Comparison of ENCODE assay signal across 8 cellular contexts in the genomic region with DNA sequence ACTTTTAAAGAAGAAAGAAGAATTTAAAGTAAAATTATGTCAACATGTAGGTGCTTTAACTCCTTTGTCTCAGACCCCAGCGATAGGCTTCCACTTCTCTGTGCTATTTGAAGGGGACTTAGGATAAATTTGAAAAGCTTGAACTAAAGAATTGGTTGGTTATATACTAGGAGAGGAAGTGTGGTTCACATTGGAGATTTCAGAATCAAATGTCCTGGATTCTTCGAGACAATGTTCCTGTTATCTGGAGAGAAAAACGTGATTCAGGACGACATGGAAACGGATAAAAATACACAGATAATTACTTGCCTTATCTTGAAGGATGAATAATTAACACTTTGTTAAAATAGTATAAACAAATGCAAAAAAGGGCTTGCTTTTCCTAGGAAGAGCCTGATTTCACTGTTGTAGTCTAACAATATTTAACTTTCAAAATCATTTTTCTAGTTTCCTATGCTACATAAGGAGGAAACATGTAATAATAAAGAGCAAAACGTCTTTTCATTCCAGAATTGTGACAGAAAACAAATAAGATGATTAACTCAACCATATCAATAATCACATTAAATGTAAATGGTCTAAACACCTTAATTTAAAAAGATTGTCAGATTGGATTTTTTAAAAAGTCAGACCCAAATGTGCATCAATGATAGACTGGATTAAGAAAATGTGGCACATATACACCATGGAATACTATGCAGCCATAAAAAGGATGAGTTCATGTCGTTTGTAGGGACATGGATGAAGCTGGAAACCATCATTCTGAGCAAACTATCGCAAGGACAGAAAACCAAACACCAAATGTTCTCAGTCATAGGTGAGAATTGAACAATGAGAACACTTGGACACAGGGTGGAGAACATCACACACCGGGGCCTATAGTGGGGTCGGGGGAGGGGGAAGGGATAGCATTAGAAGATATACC. TPM values are rescaled to one million over a fixed set of nuclear protein-coding genes. Genes with fewer than 3 reads are reported as not detected.
DNase-seq lines count a peak whose midpoint lies in the region; ATAC-seq, FAIRE-seq and TF ChIP-seq lines count a peak whose summit lies in the region.

No MANE protein-coding gene starts in this region.

- 42% methylated on average over 10 of the region's 10 CpGs for WGBS in suprapubic skin

- H3K9me3 Mint-ChIP-seq in T-helper 2 cell treated with Interferon-gamma antibody and Interleukin-4, amounts not matched to agents 5 μg/mL and 100 μg/mL, for 36 hours: peaks cover 21% of the 10 kb centered on the region
- H3K9me3 Mint-ChIP-seq in activated naive CD8-positive, alpha-beta T cell (ENCODE audit: low read depth): peaks cover 8% of the 10 kb centered on the region

- peak overlapping the region; percentile 90 for H3K4me3 ChIP-seq in suprapubic skin

- peak; percentile 83 for FAIRE-seq in islet of Langerhans (lab: Jason Lieb, UNC)

- no peak for TF ChIP-seq EP300 in suprapubic skin (IDR thresholded peaks at IDR 0.05)

- no peaks in the 10 kb centered on the region for H3K36me3 ChIP-seq in suprapubic skin

- H3K4me1 Mint-ChIP-seq in T-helper 2 cell treated with Interferon-gamma antibody and Interleukin-4, amounts not matched to agents 5 μg/mL and 100 μg/mL, for 36 hours (ENCODE audit: low read depth): peaks cover 27% of the 10 kb centered on the region
- peaks cover 45% of the 10 kb centered on the region for H3K4me1 Mint-ChIP-seq in activated naive CD8-positive, alpha-beta T cell (ENCODE audit: low read depth)

- H3K27ac ChIP-seq in suprapubic skin: peak overlapping the region; percentile 88

- peak overlapping the region; percentile 100 for H3K4me3 Mint-ChIP-seq in T-helper 2 cell treated with Interferon-gamma antibody and Interleukin-4, amounts not matched to agents 5 μg/mL and 100 μg/mL, for 36 hours
- H3K4me3 Mint-ChIP-seq in activated naive CD8-positive, alpha-beta T cell: peak overlapping the region; percentile 98

- TF ChIP-seq CTCF in suprapubic skin (IDR thresholded peaks at IDR 0.05): no peak

- DNase-seq in T-helper 2 cell treated with Interferon-gamma antibody and Interleukin-4, amounts not matched to agents 5 μg/mL and 100 μg/mL, for 36 hours (ENCODE audit: low spot score): no peak
- no peak for DNase-seq in T-helper 2 cell
- DNase-seq in suprapubic skin (ENCODE audit: low spot score in 2 of 2): no peak

- peaks cover 14% of the 10 kb centered on the region for H3K27me3 ChIP-seq in suprapubic skin

- peaks cover 12% of the 10 kb centered on the region for H3K27me3 Mint-ChIP-seq in T-helper 2 cell treated with Interferon-gamma antibody and Interleukin-4, amounts not matched to agents 5 μg/mL and 100 μg/mL, for 36 hours (ENCODE audit: low read depth)
- peaks cover 6% of the 10 kb centered on the region for H3K27me3 Mint-ChIP-seq in activated naive CD8-positive, alpha-beta T cell

- peaks cover 18% of the 10 kb centered on the region for H3K4me1 ChIP-seq in suprapubic skin

- H3K36me3 Mint-ChIP-seq in T-helper 2 cell treated with Interferon-gamma antibody and Interleukin-4, amounts not matched to agents 5 μg/mL and 100 μg/mL, for 36 hours (ENCODE audit: low read depth): peaks cover 25% of the 10 kb centered on the region
- H3K36me3 Mint-ChIP-seq in activated naive CD8-positive, alpha-beta T cell: peaks cover 10% of the 10 kb centered on the region

- ATAC-seq in GM19455 (IDR thresholded peaks at IDR 0.05; ENCODE audit: unreplicated experiment) (no peak), GM18505 (IDR thresholded peaks at IDR 0.05; ENCODE audit: unreplicated experiment) (no peak), HG03469 (IDR thresholded peaks at IDR 0.05; ENCODE audit: unreplicated experiment) (no peak)

- no peaks in the 10 kb centered on the region for H3K9me3 ChIP-seq in suprapubic skin

- H3K27ac Mint-ChIP-seq in T-helper 2 cell treated with Interferon-gamma antibody and Interleukin-4, amounts not matched to agents 5 μg/mL and 100 μg/mL, for 36 hours: peak overlapping the region; percentile 99
- H3K27ac Mint-ChIP-seq in activated naive CD8-positive, alpha-beta T cell: peak overlapping the region; percentile 99

- no peak for TF ChIP-seq POLR2A in suprapubic skin (IDR thresholded peaks at IDR 0.05)
- no peak for TF ChIP-seq POLR2A in GM18505 (IDR thresholded peaks at IDR 0.05; ENCODE audit: borderline replicate concordance, extremely low read depth, insufficient read depth, insufficient read length)

RNA-seq across cellular contexts. Expression of gene ZNF780A, which starts 0.7 kb away (rescaled TPM):
- 10 to 100 TPM in 2 of 4 donors, 1 to 10 TPM in 2; 2.2 to 21.1 (median 7.8) TPM for total RNA-seq in suprapubic skin

RNA-seq across cellular contexts. Expression of gene ZNF780B, which starts 35.4 kb away (rescaled TPM):
- total RNA-seq in suprapubic skin: 1 to 10 TPM; 5.4 to 9.8 (median 8.5) TPM
